In genomic region chr4:80007745-80008149, GRCh38 we compare ENCODE assay signal across 9 cellular contexts.
DNase-seq lines count a peak whose midpoint lies in the region; ATAC-seq, FAIRE-seq and TF ChIP-seq lines count a peak whose summit lies in the region.
"Had no signal": no experiment of that assay in that cellular context is flagged by ENCODE, and none has a peak within 500 bp of the region (broad histone marks: within the 10 kb centered on the region; RNA-seq: fewer than 3 reads in every experiment).

No MANE protein-coding gene starts in this region.

- H4K20me1 ChIP-seq in HepG2 (ENCODE audit: insufficient read depth, low read length) = no peaks in the 10 kb centered on the region
- no peaks in the 10 kb centered on the region for H4K20me1 ChIP-seq in GM23338 (replicated peaks; ENCODE audit: insufficient read depth)

- peaks cover 7% of the 10 kb centered on the region for H3K9me3 Mint-ChIP-seq in GM23338

- H2AFZ ChIP-seq in HepG2 (ENCODE audit: low read length) = no peak overlapping the region
- H2AFZ ChIP-seq in GM23338 = no peak overlapping the region

- H3K4me1 ChIP-seq in HepG2 (ENCODE audit: insufficient read depth, low read length) (peaks cover 15% of the 10 kb centered on the region), GM23338 (ENCODE audit: insufficient read depth) (peaks cover 5% of the 10 kb centered on the region)

- no peak for TF ChIP-seq CTCF in HepG2 (CRISPR knock-in tag; IDR thresholded peaks at IDR 0.05)
- no peak for TF ChIP-seq CTCF in GM23338 (conservative IDR thresholded peaks at IDR 0.05; ENCODE audit: low read depth in 2 of 2)

- H3K27me3 Mint-ChIP-seq in GM23338 (ENCODE audit: insufficient read depth, low read depth, poor library complexity) = no peaks in the 10 kb centered on the region

- H3K27ac Mint-ChIP-seq in GM23338 = no peak overlapping the region

- peak; percentile 94 for ATAC-seq in GM18868 (IDR thresholded peaks at IDR 0.05; ENCODE audit: unreplicated experiment)
- ATAC-seq in GM21723 (IDR thresholded peaks at IDR 0.05; ENCODE audit: unreplicated experiment) = peak; percentile 80
- peak; percentile 94 for ATAC-seq in HG03575 (IDR thresholded peaks at IDR 0.05; ENCODE audit: extremely low read depth, insufficient number of reproducible peaks, low FRiP score, unreplicated experiment)
- no peak for ATAC-seq in HepG2
- no peak for ATAC-seq in GM23338
- no peak for ATAC-seq in Right ventricle myocardium superior (ENCODE audit: poor library complexity)

- no peak overlapping the region for H3K4me2 ChIP-seq in HepG2 (ENCODE audit: low read depth, low read length)
- H3K4me2 ChIP-seq in GM23338 = no peak overlapping the region

- no peak overlapping the region for H3K9ac ChIP-seq in HepG2 (ENCODE audit: insufficient read depth, low read depth, low read length)

- no peak for TF ChIP-seq RAD21 in HepG2 (CRISPR knock-in tag; IDR thresholded peaks at IDR 0.05)

- no peak for FAIRE-seq in HepG2 (lab: Jason Lieb, UNC)

- CTCF ChIA-PET in HepG2 (lab: Yijun Ruan, JAX; ENCODE audit: low intra/inter-chr PET ratio, low total read pairs) = no interaction called here

- WGBS in HepG2 (ENCODE audit: low lambda C conversion rate) = 89% methylated on average over 3 of the region's 3 CpGs

- H3K27me3 ChIP-seq in HepG2 (ENCODE audit: control insufficient read depth in 1 of 2, insufficient read depth in 2 of 2, low read length in 2 of 2) (no peaks in the 10 kb centered on the region), GM23338 (ENCODE audit: insufficient read depth) (no peaks in the 10 kb centered on the region)

- DNase-seq in HepG2 (ENCODE audit: low spot score) (no peak), GM23338 (ENCODE audit: low spot score) (no peak), Right ventricle myocardium superior (no peak), foreskin melanocyte (no peak)
- DNase-seq: NCI-H1092 treated with DMSO at 0.1 percent for 48 hours had no signal

- no peak overlapping the region for H3K4me3 ChIP-seq in HepG2 (replicated peaks in 1 of 3; ENCODE audit: insufficient read depth in 1 of 3, low read depth in 2 of 3, low read length in 3 of 3)
- no peak overlapping the region for H3K4me3 ChIP-seq in GM23338
- H3K4me3 ChIP-seq: lung had no signal

- POLR2A ChIA-PET in HepG2 (lab: Yijun Ruan, JAX) = interaction anchor here (1.2 kb wide), 1 partner anchor 65 kb away, joined by 4 read pairs; the partner anchor contains the start of gene ANTXR2

- intact Hi-C loops in HepG2 (cut with micrococcal nuclease; ENCODE audit: unreplicated experiment) (no loop called here), Right ventricle myocardium superior (cut with DNase I) (no loop called here)

- no peaks in the 10 kb centered on the region for H3K79me2 ChIP-seq in HepG2 (ENCODE audit: insufficient read depth, low read length)
- H3K79me2 ChIP-seq in GM23338 (replicated peaks; ENCODE audit: insufficient read depth) = no peaks in the 10 kb centered on the region

- no peaks in the 10 kb centered on the region for H3F3A ChIP-seq in GM23338 (replicated peaks; ENCODE audit: low read depth)

- peaks cover 7% of the 10 kb centered on the region; the same call in 1 of the 2 replicates for H3K9me3 ChIP-seq in HepG2 (ENCODE audit: low read length)

- H3K4me1 Mint-ChIP-seq in GM23338 = peaks cover 2% of the 10 kb centered on the region; the same call in 2 of the 3 replicates

- H3K4me3 Mint-ChIP-seq in GM23338 = no peak overlapping the region

- H3K27ac ChIP-seq in HepG2 (ENCODE audit: extremely low read length, insufficient read depth, low read length) (no peak overlapping the region), GM23338 (ENCODE audit: low read depth) (no peak overlapping the region)

- H3K36me3 ChIP-seq in HepG2 (replicated peaks in 1 of 2; ENCODE audit: control insufficient read depth in 1 of 2, insufficient read depth in 2 of 2, low read length in 2 of 2) = no peaks in the 10 kb centered on the region
- H3K36me3 ChIP-seq in GM23338 (ENCODE audit: insufficient read depth) = 0 out of 2 replicates have a peak, but pooled peaks cover 4% of the 10 kb centered on the region

- H3K9me2 ChIP-seq in GM23338 (ENCODE audit: insufficient read depth) = no peaks in the 10 kb centered on the region

- TF ChIP-seq POLR2A in HepG2 (IDR thresholded peaks at IDR 0.05; ENCODE audit: insufficient read depth in 1 of 2, low read depth in 2 of 2, low read length in 2 of 2) = no peak

- H3K36me3 Mint-ChIP-seq in GM23338 (ENCODE audit: low read depth) = peaks cover 7% of the 10 kb centered on the region; the same call in 2 of the 3 replicates

- BruUV-seq in HepG2 (replicated peaks; lab: Mats Ljungman, UMichigan) = no TSS peak

- in situ Hi-C loops in HepG2 (cut with HindIII; ENCODE audit: extremely low pct_ligation_motif_present, low pct_unique_long_range_greater_than_20kb) = no loop called here

- TF ChIP-seq EP300 in HepG2 (IDR thresholded peaks at IDR 0.05; ENCODE audit: low read depth in 2 of 2, low read length in 2 of 2) = no peak
- TF ChIP-seq EP300 in HepG2 (CRISPR knock-in tag; IDR thresholded peaks at IDR 0.05; ENCODE audit: borderline replicate concordance) = no peak

TF ChIP-seq in HepG2, 621 proteins besides CTCF, POLR2A, EP300 and RAD21:
- peak; percentile 85 for TF ChIP-seq ZNF12 (CRISPR knock-in tag; IDR thresholded peaks at IDR 0.05)
- TF ChIP-seq, protein P1, sequence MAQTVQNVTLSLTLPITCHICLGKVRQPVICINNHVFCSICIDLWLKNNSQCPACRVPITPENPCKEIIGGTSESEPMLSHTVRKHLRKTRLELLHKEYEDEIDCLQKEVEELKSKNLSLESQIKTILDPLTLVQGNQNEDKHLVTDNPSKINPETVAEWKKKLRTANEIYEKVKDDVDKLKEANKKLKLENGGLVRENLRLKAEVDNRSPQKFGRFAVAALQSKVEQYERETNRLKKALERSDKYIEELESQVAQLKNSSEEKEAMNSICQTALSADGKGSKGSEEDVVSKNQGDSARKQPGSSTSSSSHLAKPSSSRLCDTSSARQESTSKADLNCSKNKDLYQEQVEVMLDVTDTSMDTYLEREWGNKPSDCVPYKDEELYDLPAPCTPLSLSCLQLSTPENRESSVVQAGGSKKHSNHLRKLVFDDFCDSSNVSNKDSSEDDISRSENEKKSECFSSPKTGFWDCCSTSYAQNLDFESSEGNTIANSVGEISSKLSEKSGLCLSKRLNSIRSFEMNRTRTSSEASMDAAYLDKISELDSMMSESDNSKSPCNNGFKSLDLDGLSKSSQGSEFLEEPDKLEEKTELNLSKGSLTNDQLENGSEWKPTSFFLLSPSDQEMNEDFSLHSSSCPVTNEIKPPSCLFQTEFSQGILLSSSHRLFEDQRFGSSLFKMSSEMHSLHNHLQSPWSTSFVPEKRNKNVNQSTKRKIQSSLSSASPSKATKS (CRISPR knock-in tag; IDR thresholded peaks at IDR 0.05) = no peak

TF ChIP-seq in GM23338, 12 proteins besides CTCF, POLR2A, EP300 and RAD21 (continues in another document):
- no peak for TF ChIP-seq ZNF462 (CRISPR knock-in tag; IDR thresholded peaks at IDR 0.05)

Comparison
In these comparisons a context has a peak if more than half of its experiments do, and no peak if none do; other contexts are left out.
1. ATAC-seq: peak in GM18868 (single experiment), GM21723 (single experiment) and HG03575 (single experiment); none in HepG2 (single experiment), GM23338 (single experiment) and Right ventricle myocardium superior (single experiment).